24 cellular contexts compared by ENCODE assay signal in genomic region chr1:5885471-5886139, GRCh38.
"Had no signal": no experiment of that assay in that cellular context is flagged by ENCODE, and none has a peak within 500 bp of the region (broad histone marks: within the 10 kb centered on the region; RNA-seq: fewer than 3 reads in every experiment).

No MANE protein-coding gene starts in this region.

- H3K36me3 ChIP-seq: breast epithelium, ovary, right lobe of liver, upper lobe of right lung had no signal

- H3K4me3 Mint-ChIP-seq: activated naive CD4-positive, alpha-beta T cell treated with anti-CD3 and anti-CD28 coated beads for 36 hours; activated naive CD8-positive, alpha-beta T cell treated with anti-CD3 and anti-CD28 coated beads, Interleukin-2, amount 10 ng/mL, durations not matched to agents 7 days and 5 days; activated T-cell treated with anti-CD3 and anti-CD28 coated beads, Interleukin-2, amount 50 U/mL, for 4 hours; endodermal cell; immature natural killer cell; naive thymus-derived CD4-positive, alpha-beta T cell; stimulated activated naive CD8-positive, alpha-beta T cell treated with anti-CD3 and anti-CD28 coated beads, Interleukin-15, Interleukin-2, amounts not matched to agents 100 ng/mL and 50 ng/mL, for 24 hours had no signal

- H3K27ac Mint-ChIP-seq: activated naive CD4-positive, alpha-beta T cell treated with anti-CD3 and anti-CD28 coated beads for 36 hours; activated naive CD8-positive, alpha-beta T cell treated with anti-CD3 and anti-CD28 coated beads, Interleukin-2, amount 10 ng/mL, durations not matched to agents 7 days and 5 days; endodermal cell; immature natural killer cell; naive thymus-derived CD4-positive, alpha-beta T cell; stimulated activated naive CD8-positive, alpha-beta T cell treated with anti-CD3 and anti-CD28 coated beads, Interleukin-15, Interleukin-2, amounts not matched to agents 100 ng/mL and 50 ng/mL, for 24 hours had no signal

- ATAC-seq: activated T-cell treated with anti-CD3 and anti-CD28 coated beads, Interleukin-2, amount 50 U/mL, for 4 hours; naive thymus-derived CD4-positive, alpha-beta T cell; psoas muscle; upper lobe of right lung had no signal

- H3K9me3 Mint-ChIP-seq: activated naive CD4-positive, alpha-beta T cell treated with anti-CD3 and anti-CD28 coated beads for 36 hours; activated naive CD8-positive, alpha-beta T cell treated with anti-CD3 and anti-CD28 coated beads, Interleukin-2, amount 10 ng/mL, durations not matched to agents 7 days and 5 days; activated T-cell treated with anti-CD3 and anti-CD28 coated beads, Interleukin-2, amount 50 U/mL, for 4 hours; endodermal cell; immature natural killer cell; stimulated activated naive CD8-positive, alpha-beta T cell treated with anti-CD3 and anti-CD28 coated beads, Interleukin-15, Interleukin-2, amounts not matched to agents 100 ng/mL and 50 ng/mL, for 24 hours had no signal

- DNase-seq: activated CD4-positive, alpha-beta T cell treated with anti-CD3 and anti-CD28 coated beads for 4 hours; activated CD4-positive, alpha-beta T cell treated with anti-CD3 and anti-CD28 coated beads, Interleukin-2, amount 50 U/mL, for 48 hours; activated CD4-positive, CD25-positive, alpha-beta regulatory T cell; activated CD8-positive, alpha-beta memory T cell treated with anti-CD3 and anti-CD28 coated beads, Interleukin-2, amount 50 U/mL, for 48 hours; activated effector memory CD4-positive, alpha-beta T cell treated with Interleukin-2 at 50 U/mL for 16 hours; activated naive CD4-positive, alpha-beta T cell treated with anti-CD3 and anti-CD28 coated beads for 36 hours; activated naive CD8-positive, alpha-beta T cell treated with anti-CD3 and anti-CD28 coated beads, Interleukin-2, amount 10 ng/mL, durations not matched to agents 7 days and 5 days; activated T-cell treated with anti-CD3 and anti-CD28 coated beads, Interleukin-2, amount 50 U/mL, for 4 hours; amniotic stem cell; endodermal cell; immature natural killer cell; left ventricle myocardium inferior; naive thymus-derived CD4-positive, alpha-beta T cell; ovary; stimulated activated CD4-positive, alpha-beta T cell treated with anti-CD3 and anti-CD28 coated beads, Interleukin-1b, Interleukin-23, amount 100 ng/mL, for 48 hours; thyroid gland; upper lobe of right lung had no signal

- H3K4me1 ChIP-seq: breast epithelium, psoas muscle, right lobe of liver, upper lobe of right lung had no signal

- H3K4me1 Mint-ChIP-seq: activated naive CD8-positive, alpha-beta T cell treated with anti-CD3 and anti-CD28 coated beads, Interleukin-2, amount 10 ng/mL, durations not matched to agents 7 days and 5 days; endodermal cell; immature natural killer cell had no signal

- H3K27me3 Mint-ChIP-seq: activated naive CD8-positive, alpha-beta T cell treated with anti-CD3 and anti-CD28 coated beads, Interleukin-2, amount 10 ng/mL, durations not matched to agents 7 days and 5 days; naive thymus-derived CD4-positive, alpha-beta T cell; stimulated activated naive CD8-positive, alpha-beta T cell treated with anti-CD3 and anti-CD28 coated beads, Interleukin-15, Interleukin-2, amounts not matched to agents 100 ng/mL and 50 ng/mL, for 24 hours had no signal

- H3K9me3 ChIP-seq: breast epithelium, left ventricle myocardium inferior, ovary, psoas muscle, right lobe of liver, thyroid gland, upper lobe of right lung had no signal

- H3K27me3 ChIP-seq: breast epithelium, hepatocyte, ovary, right lobe of liver, thyroid gland, upper lobe of right lung had no signal

- H3K4me3 ChIP-seq: breast epithelium, coronary artery, hepatocyte, left ventricle myocardium inferior, ovary, psoas muscle, right lobe of liver, skin epidermis, thyroid gland, upper lobe of right lung had no signal
